1 cellular context compared by ENCODE assay signal in genomic region chr9:79526149-79526672, GRCh38.
TF ChIP-seq lines count a peak whose summit lies in the region.

No MANE protein-coding gene starts in this region.

TF ChIP-seq in GM12878, 131 proteins besides CTCF, POLR2A, EP300 and RAD21 (continued from another document):
- TF ChIP-seq E2F8 (IDR thresholded peaks at IDR 0.05; ENCODE audit: low read depth, partially characterized antibody) (no peak), SPI1 (IDR thresholded peaks at IDR 0.05; ENCODE audit: borderline replicate concordance, insufficient read depth, low read depth, low read length) (0 out of 2 replicates have a peak, but pooled peaks have one; percentile 6), PAX5 (IDR thresholded peaks at IDR 0.05; ENCODE audit: borderline replicate concordance, low read depth, low read length) (no peak), BHLHE40 (IDR thresholded peaks at IDR 0.05; ENCODE audit: borderline replicate concordance in 1 of 2, low read depth in 2 of 2, low read length in 1 of 2) (no peak), HSF1 (IDR thresholded peaks at IDR 0.05; ENCODE audit: low read depth, low read length) (no peak), GABPA (IDR thresholded peaks at IDR 0.05; ENCODE audit: low read depth) (no peak), ATF7 (IDR thresholded peaks at IDR 0.05; ENCODE audit: low read depth) (no peak), TAF1 (IDR thresholded peaks at IDR 0.05; ENCODE audit: borderline replicate concordance, low read depth, low read length) (no peak), HCFC1 (IDR thresholded peaks at IDR 0.05; ENCODE audit: low read length) (no peak), JUNB (IDR thresholded peaks at IDR 0.05) (peak; percentile 23; the same call in 1 of the 2 replicates), IKZF2 (IDR thresholded peaks at IDR 0.05) (peak; percentile 17 to 29; a peak in 2 of 4 replicates), IKZF1 (conservative IDR thresholded peaks at IDR 0.05) (0 out of 2 replicates have a peak, but pooled peaks have one; percentile 34), NFIC (IDR thresholded peaks at IDR 0.05; ENCODE audit: low read depth, low read length) (peak; percentile 51; the same call in 1 of the 2 replicates), ZNF384 (IDR thresholded peaks at IDR 0.05; ENCODE audit: borderline replicate concordance, low read depth, low read length) (no peak), BRCA1 (IDR thresholded peaks at IDR 0.05; ENCODE audit: low read depth, low read length) (no peak), KLF5 (IDR thresholded peaks at IDR 0.05; ENCODE audit: partially characterized antibody) (no peak), WRNIP1 (IDR thresholded peaks at IDR 0.05; ENCODE audit: borderline replicate concordance, low read depth, low read length) (no peak), ETV6 (conservative IDR thresholded peaks at IDR 0.05 in 1 of 2, IDR thresholded peaks at IDR 0.05 in 1 of 2; ENCODE audit: borderline replicate concordance in 1 of 2, low read depth in 1 of 2) (0 out of 4 replicates have a peak, but pooled peaks of 1 of the 2 experiments have one; percentile 15), RFX5 (IDR thresholded peaks at IDR 0.05; ENCODE audit: low read depth, low read length) (no peak), SREBF1 (IDR thresholded peaks at IDR 0.05; ENCODE audit: low read length) (no peak), POU2F2 (IDR thresholded peaks at IDR 0.05; ENCODE audit: borderline replicate concordance, low read depth, low read length) (no peak), KDM1A (IDR thresholded peaks at IDR 0.05; ENCODE audit: borderline replicate concordance) (no peak), ZBTB40 (IDR thresholded peaks at IDR 0.05; ENCODE audit: borderline replicate concordance) (no peak), EED (IDR thresholded peaks at IDR 0.05; ENCODE audit: low read depth) (peak; percentile 53; the same call in 1 of the 2 replicates), SUPT20H (IDR thresholded peaks at IDR 0.05; ENCODE audit: borderline replicate concordance, control insufficient read depth, low read depth, low read length) (no peak), PAX8 (IDR thresholded peaks at IDR 0.05) (no peak), BCL11A (IDR thresholded peaks at IDR 0.05; ENCODE audit: low read depth, low read length) (no peak), FOXK2 (IDR thresholded peaks at IDR 0.05) (no peak), GATAD2B (conservative IDR thresholded peaks at IDR 0.05; ENCODE audit: low read depth) (no peak), CBX3 (IDR thresholded peaks at IDR 0.05; ENCODE audit: borderline replicate concordance, low read depth) (no peak), HDAC6 (IDR thresholded peaks at IDR 0.05; ENCODE audit: unreplicated experiment) (no peak), STAT1 (conservative IDR thresholded peaks at IDR 0.05) (no peak)
- TF ChIP-seq, protein P1, sequence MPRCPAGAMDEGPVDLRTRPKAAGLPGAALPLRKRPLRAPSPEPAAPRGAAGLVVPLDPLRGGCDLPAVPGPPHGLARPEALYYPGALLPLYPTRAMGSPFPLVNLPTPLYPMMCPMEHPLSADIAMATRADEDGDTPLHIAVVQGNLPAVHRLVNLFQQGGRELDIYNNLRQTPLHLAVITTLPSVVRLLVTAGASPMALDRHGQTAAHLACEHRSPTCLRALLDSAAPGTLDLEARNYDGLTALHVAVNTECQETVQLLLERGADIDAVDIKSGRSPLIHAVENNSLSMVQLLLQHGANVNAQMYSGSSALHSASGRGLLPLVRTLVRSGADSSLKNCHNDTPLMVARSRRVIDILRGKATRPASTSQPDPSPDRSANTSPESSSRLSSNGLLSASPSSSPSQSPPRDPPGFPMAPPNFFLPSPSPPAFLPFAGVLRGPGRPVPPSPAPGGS (IDR thresholded peaks at IDR 0.05; ENCODE audit: borderline replicate concordance, insufficient read depth, low read depth, low read length, poor library complexity, severe bottlenecking), result no peak
- TF ChIP-seq, protein P2, sequence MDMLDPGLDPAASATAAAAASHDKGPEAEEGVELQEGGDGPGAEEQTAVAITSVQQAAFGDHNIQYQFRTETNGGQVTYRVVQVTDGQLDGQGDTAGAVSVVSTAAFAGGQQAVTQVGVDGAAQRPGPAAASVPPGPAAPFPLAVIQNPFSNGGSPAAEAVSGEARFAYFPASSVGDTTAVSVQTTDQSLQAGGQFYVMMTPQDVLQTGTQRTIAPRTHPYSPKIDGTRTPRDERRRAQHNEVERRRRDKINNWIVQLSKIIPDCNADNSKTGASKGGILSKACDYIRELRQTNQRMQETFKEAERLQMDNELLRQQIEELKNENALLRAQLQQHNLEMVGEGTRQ (IDR thresholded peaks at IDR 0.05; ENCODE audit: borderline replicate concordance, low read depth, low read length), result no peak
- TF ChIP-seq, protein P3, sequence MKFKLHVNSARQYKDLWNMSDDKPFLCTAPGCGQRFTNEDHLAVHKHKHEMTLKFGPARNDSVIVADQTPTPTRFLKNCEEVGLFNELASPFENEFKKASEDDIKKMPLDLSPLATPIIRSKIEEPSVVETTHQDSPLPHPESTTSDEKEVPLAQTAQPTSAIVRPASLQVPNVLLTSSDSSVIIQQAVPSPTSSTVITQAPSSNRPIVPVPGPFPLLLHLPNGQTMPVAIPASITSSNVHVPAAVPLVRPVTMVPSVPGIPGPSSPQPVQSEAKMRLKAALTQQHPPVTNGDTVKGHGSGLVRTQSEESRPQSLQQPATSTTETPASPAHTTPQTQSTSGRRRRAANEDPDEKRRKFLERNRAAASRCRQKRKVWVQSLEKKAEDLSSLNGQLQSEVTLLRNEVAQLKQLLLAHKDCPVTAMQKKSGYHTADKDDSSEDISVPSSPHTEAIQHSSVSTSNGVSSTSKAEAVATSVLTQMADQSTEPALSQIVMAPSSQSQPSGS (IDR thresholded peaks at IDR 0.05; ENCODE audit: low read length), result no peak
